Comparison of ENCODE assay signal across 9 cellular contexts in the genomic region with DNA sequence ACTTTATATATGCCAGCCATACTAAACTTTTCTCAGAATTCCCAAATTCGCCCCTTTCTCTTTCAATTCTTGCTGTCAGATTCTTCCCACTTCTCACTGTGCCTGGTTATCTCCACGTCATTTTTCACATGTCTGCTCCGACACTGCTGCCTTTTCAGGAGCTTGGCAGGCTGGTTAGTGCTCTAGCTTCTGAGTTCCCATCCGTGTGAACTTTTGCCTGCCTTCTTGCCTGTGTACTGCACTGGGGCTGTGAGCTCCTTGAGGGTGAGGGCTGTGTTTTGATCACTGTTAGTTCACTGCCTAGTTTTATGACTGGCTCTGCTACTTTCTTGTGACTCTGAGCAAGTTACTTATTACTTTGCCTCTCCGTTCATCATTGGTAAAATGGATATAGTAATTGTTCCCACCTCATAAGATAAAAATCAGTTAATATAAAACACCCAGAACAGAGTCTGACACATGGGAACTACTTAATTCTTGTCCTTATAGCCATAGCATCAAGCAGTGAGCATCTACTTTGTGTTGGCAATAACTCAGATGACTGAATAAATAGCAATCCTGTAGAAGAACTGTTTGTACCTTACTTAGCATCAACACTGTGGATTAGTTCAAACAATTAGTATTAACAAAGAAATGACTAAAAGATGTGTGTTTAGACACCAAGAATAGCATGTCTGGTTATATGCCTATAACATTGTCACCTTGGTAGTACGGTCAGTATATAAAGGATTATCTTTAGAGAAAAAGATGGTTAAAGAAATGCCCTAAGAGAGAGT. TPM values are rescaled to one million over a fixed set of nuclear protein-coding genes. Genes with fewer than 3 reads are reported as not detected.
DNase-seq lines count a peak whose midpoint lies in the region; ATAC-seq and TF ChIP-seq lines count a peak whose summit lies in the region.
"Had no signal": no experiment of that assay in that cellular context is flagged by ENCODE, and none has a peak within 500 bp of the region (broad histone marks: within the 10 kb centered on the region; RNA-seq: fewer than 3 reads in every experiment).

No MANE protein-coding gene starts in this region.

- in situ Hi-C loops in transverse colon (cut with MboI; ENCODE audit: low pct_ligation_motif_present in 1 of 4, low pct_unique_long_range_greater_than_20kb in 1 of 4, low sequenced_read_pairs in 3 of 4), result no loop called here

- TF ChIP-seq POLR2A in transverse colon (IDR thresholded peaks at IDR 0.05), result no peak

- WGBS in transverse colon (ENCODE audit: low coverage in 1 of 2), 2 donors, result 76 to 78% methylated on average over 2 to 6 of the region's 6 CpGs

- ATAC-seq in activated T-cell treated with anti-CD3 and anti-CD28 coated beads, Interleukin-2, amount 50 U/mL, for 4 hours, result peak; percentile 9 to 20
- ATAC-seq in central memory CD8-positive, alpha-beta T cell (replicated peaks; ENCODE audit: extremely low read depth, poor library complexity, severe bottlenecking), result no peak
- ATAC-seq in lower lobe of right lung, result no peak

- H3K27me3 ChIP-seq in lower lobe of right lung (ENCODE audit: low read depth), result no peaks in the 10 kb centered on the region
- H3K27me3 ChIP-seq in transverse colon, result no peaks in the 10 kb centered on the region

- H3K4me1 ChIP-seq in lower lobe of right lung, result peaks cover 56% of the 10 kb centered on the region
- H3K4me1 ChIP-seq in transverse colon, result peaks cover 6 to 60% (median 19%) of the 10 kb centered on the region in 4 donors

- H3K9me3 Mint-ChIP-seq in activated T-cell treated with anti-CD3 and anti-CD28 coated beads, Interleukin-2, amount 50 U/mL, for 4 hours, result no peaks in the 10 kb centered on the region
- H3K9me3 Mint-ChIP-seq in central memory CD8-positive, alpha-beta T cell, result no peaks in the 10 kb centered on the region

- peaks cover 76% of the 10 kb centered on the region for H3K4me1 Mint-ChIP-seq in activated T-cell treated with anti-CD3 and anti-CD28 coated beads, Interleukin-2, amount 50 U/mL, for 4 hours (ENCODE audit: low read depth)
- H3K4me1 Mint-ChIP-seq in central memory CD8-positive, alpha-beta T cell, result peaks cover 66% of the 10 kb centered on the region

- H3K4me3 ChIP-seq in lower lobe of right lung (no peak overlapping the region), transverse colon (no peak overlapping the region)

- no peaks in the 10 kb centered on the region for H3K27me3 Mint-ChIP-seq in activated T-cell treated with anti-CD3 and anti-CD28 coated beads, Interleukin-2, amount 50 U/mL, for 4 hours (ENCODE audit: low read depth)
- H3K27me3 Mint-ChIP-seq in central memory CD8-positive, alpha-beta T cell, result no peaks in the 10 kb centered on the region

- peaks cover 50% of the 10 kb centered on the region for H3K36me3 Mint-ChIP-seq in activated T-cell treated with anti-CD3 and anti-CD28 coated beads, Interleukin-2, amount 50 U/mL, for 4 hours (ENCODE audit: insufficient read depth)
- H3K36me3 Mint-ChIP-seq in central memory CD8-positive, alpha-beta T cell (ENCODE audit: insufficient read depth), result peaks cover 47% of the 10 kb centered on the region

- no peak for DNase-seq in activated T-cell treated with anti-CD3 and anti-CD28 coated beads, Interleukin-2, amount 50 U/mL, for 4 hours
- DNase-seq in activated T-cell treated with anti-CD3 and anti-CD28 coated beads for 4 hours (no peak), lower lobe of right lung (no peak), transverse colon (no peak), DMS79 (lab: John Stamatoyannopoulos, UW) (no peak), T-helper 9 cell (no peak)
- no peak for DNase-seq in central memory CD8-positive, alpha-beta T cell (ENCODE audit: low spot score in 2 of 2)
- DNase-seq in stimulated activated CD4-positive, alpha-beta T cell treated with anti-CD3 and anti-CD28 coated beads, Interleukin-2, amount 100 ng/mL, for 24 hours, result no peak
- DNase-seq: stimulated activated CD4-positive, alpha-beta T cell treated with anti-CD3 and anti-CD28 coated beads, Interleukin-4, amount 100 ng/mL, for 4 hours had no signal

- peak overlapping the region; percentile 25 for H3K27ac ChIP-seq in lower lobe of right lung
- peak overlapping the region; percentile 14 to 67 (median 41) for H3K27ac ChIP-seq in transverse colon

- H3K27ac Mint-ChIP-seq in central memory CD8-positive, alpha-beta T cell (ENCODE audit: low read depth), result peak overlapping the region; percentile 73

- peaks cover 81% of the 10 kb centered on the region for H3K36me3 ChIP-seq in lower lobe of right lung
- H3K36me3 ChIP-seq in transverse colon, result peaks cover 0 to 45% (median 21%) of the 10 kb centered on the region in 4 donors

- no peaks in the 10 kb centered on the region for H3K9me3 ChIP-seq in lower lobe of right lung
- no peaks in the 10 kb centered on the region for H3K9me3 ChIP-seq in transverse colon

- H3K4me3 Mint-ChIP-seq in activated T-cell treated with anti-CD3 and anti-CD28 coated beads, Interleukin-2, amount 50 U/mL, for 4 hours, result peak overlapping the region; percentile 55
- peak overlapping the region; percentile 8 for H3K4me3 Mint-ChIP-seq in central memory CD8-positive, alpha-beta T cell

- intact Hi-C loops in lower lobe of right lung (cut with DNase I), result no loop called here
- intact Hi-C loops in transverse colon (cut with DNase I; ENCODE audit: low total_unique reads), result no loop called here

- TF ChIP-seq EP300 in transverse colon (IDR thresholded peaks at IDR 0.05; ENCODE audit: low read depth), result no peak

- TF ChIP-seq CTCF in lower lobe of right lung (IDR thresholded peaks at IDR 0.05) (no peak), transverse colon (IDR thresholded peaks at IDR 0.05) (no peak)

RNA-seq across cellular contexts. Expression of a gene that starts 5.5 kb away (rescaled TPM):
- 100 to 1,000 TPM in 1 of 3 donors, 10 to 100 TPM in 2; 74.8 to 115 (median 94.5) TPM for total RNA-seq in activated T-cell treated with anti-CD3 and anti-CD28 coated beads, Interleukin-2, amount 50 U/mL, for 4 hours
- total RNA-seq in lower lobe of right lung (133 TPM), transverse colon (10 to 100 TPM; 21.3 to 66.2 (median 45.9) TPM)

RNA-seq across cellular contexts. Expression of a gene that starts 8.8 kb away (rescaled TPM):
- 1 to 10 TPM in 1 of 3 donors, under 1 TPM in 2; 0.33 to 1.1 (median 0.73) TPM for total RNA-seq in activated T-cell treated with anti-CD3 and anti-CD28 coated beads, Interleukin-2, amount 50 U/mL, for 4 hours
- 7.8 TPM for total RNA-seq in lower lobe of right lung
- 10 to 100 TPM in 2 of 4 donors, 1 to 10 TPM in 2; 1.9 to 17.1 (median 10.6) TPM for total RNA-seq in transverse colon

RNA-seq across cellular contexts. Expression of a gene that starts 28.0 kb away (rescaled TPM):
- total RNA-seq in activated T-cell treated with anti-CD3 and anti-CD28 coated beads, Interleukin-2, amount 50 U/mL, for 4 hours, result under 1 TPM in 1 of 3 donors, not detected in 2; 0.20 TPM
- total RNA-seq in lower lobe of right lung, result 12.9 TPM
- total RNA-seq in transverse colon, result under 1 TPM in 3 of 4 donors, not detected in 1; 0.16 to 1.00 (median 0.68) TPM

Comparison
In these comparisons a context has a peak if more than half of its experiments do, and no peak if none do; other contexts are left out.
1. ATAC-seq: peak in activated T-cell treated with anti-CD3 and anti-CD28 coated beads, Interleukin-2, amount 50 U/mL, for 4 hours (2 of 2); none in central memory CD8-positive, alpha-beta T cell (single experiment) and lower lobe of right lung (0 of 2).